In genomic region chr9:86695904-86696424, GRCh38 we compare ENCODE assay signal across 2 cellular contexts.
TF ChIP-seq lines count a peak whose summit lies in the region.

No MANE protein-coding gene starts in this region.

TF ChIP-seq in A549, 52 proteins besides CTCF, POLR2A, EP300 and RAD21:
- TF ChIP-seq, protein P1, sequence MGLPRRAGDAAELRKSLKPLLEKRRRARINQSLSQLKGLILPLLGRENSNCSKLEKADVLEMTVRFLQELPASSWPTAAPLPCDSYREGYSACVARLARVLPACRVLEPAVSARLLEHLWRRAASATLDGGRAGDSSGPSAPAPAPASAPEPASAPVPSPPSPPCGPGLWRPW (IDR thresholded peaks at IDR 0.05) = no peak
- TF ChIP-seq MAFK (IDR thresholded peaks at IDR 0.05; ENCODE audit: partially characterized antibody) = peak; percentile 46
- no peak for TF ChIP-seq MAZ (IDR thresholded peaks at IDR 0.05; ENCODE audit: borderline replicate concordance, low read depth, low read length)
- no peak for TF ChIP-seq NFE2L2 (conservative IDR thresholded peaks at IDR 0.05; ENCODE audit: low read length)

TF ChIP-seq in H1, 55 proteins besides CTCF, POLR2A, EP300 and RAD21:
- TF ChIP-seq, protein P2, sequence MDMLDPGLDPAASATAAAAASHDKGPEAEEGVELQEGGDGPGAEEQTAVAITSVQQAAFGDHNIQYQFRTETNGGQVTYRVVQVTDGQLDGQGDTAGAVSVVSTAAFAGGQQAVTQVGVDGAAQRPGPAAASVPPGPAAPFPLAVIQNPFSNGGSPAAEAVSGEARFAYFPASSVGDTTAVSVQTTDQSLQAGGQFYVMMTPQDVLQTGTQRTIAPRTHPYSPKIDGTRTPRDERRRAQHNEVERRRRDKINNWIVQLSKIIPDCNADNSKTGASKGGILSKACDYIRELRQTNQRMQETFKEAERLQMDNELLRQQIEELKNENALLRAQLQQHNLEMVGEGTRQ (IDR thresholded peaks at IDR 0.05; ENCODE audit: low read length) = no peak
- TF ChIP-seq CTBP2 (IDR thresholded peaks at IDR 0.05; ENCODE audit: borderline replicate concordance, insufficient read depth, insufficient read length, low read length) (no peak), BRCA1 (IDR thresholded peaks at IDR 0.05; ENCODE audit: low read depth, low read length) (no peak), JUN (IDR thresholded peaks at IDR 0.05; ENCODE audit: low read depth, low read length) (no peak), MAFK (IDR thresholded peaks at IDR 0.05; ENCODE audit: low read depth, low read length) (0 out of 2 replicates have a peak, but pooled peaks have one; percentile 20), RXRA (IDR thresholded peaks at IDR 0.05; ENCODE audit: insufficient read depth, low read depth, low read length) (no peak)
